ENCODE assay signal across 8 cellular contexts in genomic region chr10:27360581-27361172, GRCh38.
DNase-seq lines count a peak whose midpoint lies in the region; ATAC-seq lines count a peak whose summit lies in the region.

No MANE protein-coding gene starts in this region.

- H3K4me3 ChIP-seq in CD4-positive, CD25-positive, alpha-beta regulatory T cell (ENCODE audit: low read depth, low read length) = no peak overlapping the region
- no peak overlapping the region for H3K4me3 ChIP-seq in mesenchymal stem cell (ENCODE audit: insufficient read depth in 1 of 2, low read depth in 1 of 2, low read length in 2 of 2)

- peak overlapping the region in 1 of 3 donors; percentile 14 for H3K27ac Mint-ChIP-seq in CD4-positive, CD25-positive, alpha-beta regulatory T cell
- no peak overlapping the region for H3K27ac Mint-ChIP-seq in activated CD4-positive, alpha-beta memory T cell treated with anti-CD3 and anti-CD28 coated beads for 36 hours

- 14% methylated on average over 1 of the region's 3 CpGs for WGBS in mesenchymal stem cell

- H3K4me1 Mint-ChIP-seq in CD4-positive, CD25-positive, alpha-beta regulatory T cell = no peaks in the 10 kb centered on the region
- H3K4me1 Mint-ChIP-seq in activated CD4-positive, alpha-beta memory T cell treated with anti-CD3 and anti-CD28 coated beads for 36 hours (ENCODE audit: low read depth) = no peaks in the 10 kb centered on the region

- no peak overlapping the region for H3K27ac ChIP-seq in CD4-positive, CD25-positive, alpha-beta regulatory T cell (ENCODE audit: insufficient read depth, low read length, poor library complexity, severe bottlenecking)
- H3K27ac ChIP-seq in mesenchymal stem cell (ENCODE audit: low read length, poor library complexity, severe bottlenecking) = no peak overlapping the region

- H3K36me3 ChIP-seq in CD4-positive, CD25-positive, alpha-beta regulatory T cell (ENCODE audit: control insufficient read depth, insufficient read depth, low read length) = no peaks in the 10 kb centered on the region
- H3K36me3 ChIP-seq in mesenchymal stem cell (ENCODE audit: control insufficient read depth in 1 of 2, insufficient read depth in 2 of 2, low read depth in 1 of 2, low read length in 2 of 2) = no peaks in the 10 kb centered on the region

- no peak overlapping the region for H2BK15ac ChIP-seq in mesenchymal stem cell (ENCODE audit: low read depth, poor library complexity, severe bottlenecking)

- no peak overlapping the region for H2BK12ac ChIP-seq in mesenchymal stem cell (ENCODE audit: low read length in 2 of 2)

- no peak overlapping the region for H3K14ac ChIP-seq in mesenchymal stem cell (ENCODE audit: low read length in 2 of 2)

- no peaks in the 10 kb centered on the region for H3K36me3 Mint-ChIP-seq in CD4-positive, CD25-positive, alpha-beta regulatory T cell
- no peaks in the 10 kb centered on the region for H3K36me3 Mint-ChIP-seq in activated CD4-positive, alpha-beta memory T cell treated with anti-CD3 and anti-CD28 coated beads for 36 hours

- CTCF ChIA-PET in activated CD4-positive, alpha-beta memory T cell treated with anti-CD3 and anti-CD28 coated beads for 36 hours (lab: Charles Lee) = interaction anchor here (0.7 to 2.6 kb wide), 12 partner anchors 12 to 769 kb away, joined by 3 to 11 read pairs (median 4); no protein-coding TSS in a partner anchor

- intact Hi-C loops in activated CD4-positive, alpha-beta memory T cell treated with anti-CD3 and anti-CD28 coated beads for 36 hours (cut with micrococcal nuclease) = loop anchor here (2.0 kb wide), 1 partner anchor 136 kb away; no protein-coding TSS in a partner anchor

- H3K27me3 ChIP-seq in CD4-positive, CD25-positive, alpha-beta regulatory T cell (ENCODE audit: control insufficient read depth, insufficient read depth, low read length) = no peaks in the 10 kb centered on the region
- H3K27me3 ChIP-seq in mesenchymal stem cell (ENCODE audit: control insufficient read depth in 1 of 2, insufficient read depth in 1 of 2, low read length in 2 of 2) = no peaks in the 10 kb centered on the region

- peak; percentile 71 to 88 (median 84) for DNase-seq in CD4-positive, CD25-positive, alpha-beta regulatory T cell
- DNase-seq in NCI-H526 treated with DMSO at 0.1 percent for 48 hours (lab: John Stamatoyannopoulos, UW) = peak; percentile 56
- peak; percentile 88 for DNase-seq in activated CD4-positive, alpha-beta memory T cell treated with anti-CD3 and anti-CD28 coated beads for 36 hours
- peak; percentile 75 for DNase-seq in effector CD8-positive, alpha-beta T cell (lab: John Stamatoyannopoulos, UW)
- peak; percentile 75 for DNase-seq in mesenchymal stem cell
- peak; percentile 65 to 73 for DNase-seq in stimulated activated CD8-positive, alpha-beta memory T cell treated with anti-CD3 and anti-CD28 coated beads, Interleukin-2, amount 100 ng/mL, for 1 hour (ENCODE audit: low read depth in 2 of 2)

- no peaks in the 10 kb centered on the region for H3K9me3 ChIP-seq in CD4-positive, CD25-positive, alpha-beta regulatory T cell (ENCODE audit: control insufficient read depth in 2 of 2, low read length in 2 of 2)
- no peaks in the 10 kb centered on the region for H3K9me3 ChIP-seq in mesenchymal stem cell (ENCODE audit: control insufficient read depth, low read length)

- no peak overlapping the region for H2AFZ ChIP-seq in mesenchymal stem cell (ENCODE audit: low read depth, low read length)

- H2AK5ac ChIP-seq in mesenchymal stem cell (ENCODE audit: low read length, severe bottlenecking) = no peak overlapping the region

- H2BK5ac ChIP-seq in mesenchymal stem cell (ENCODE audit: low read depth, low read length, poor library complexity, severe bottlenecking) = no peak overlapping the region

- no peaks in the 10 kb centered on the region for H3K27me3 Mint-ChIP-seq in CD4-positive, CD25-positive, alpha-beta regulatory T cell
- H3K27me3 Mint-ChIP-seq in activated CD4-positive, alpha-beta memory T cell treated with anti-CD3 and anti-CD28 coated beads for 36 hours = no peaks in the 10 kb centered on the region

- H3K4me2 ChIP-seq in mesenchymal stem cell (ENCODE audit: low read length, poor library complexity, severe bottlenecking) = no peak overlapping the region

- peak; percentile 90 to 92 for ATAC-seq in CD4-positive, CD25-positive, alpha-beta regulatory T cell (ENCODE audit: low read depth in 2 of 2)
- ATAC-seq in GM19328 (IDR thresholded peaks at IDR 0.05; ENCODE audit: unreplicated experiment) = peak; percentile 83
- peak; percentile 81 for ATAC-seq in HG03439 (IDR thresholded peaks at IDR 0.05; ENCODE audit: unreplicated experiment)

- no peak overlapping the region for H3K23ac ChIP-seq in mesenchymal stem cell (ENCODE audit: low read length in 2 of 2)

- H3K4ac ChIP-seq in mesenchymal stem cell (ENCODE audit: low read depth in 1 of 2, low read length in 2 of 2) = no peak overlapping the region

- no peak overlapping the region for H3K9ac ChIP-seq in mesenchymal stem cell (ENCODE audit: low read length)

- H3K18ac ChIP-seq in mesenchymal stem cell (ENCODE audit: low read depth in 1 of 2, low read length in 2 of 2) = no peak overlapping the region

- H3K79me1 ChIP-seq in mesenchymal stem cell (replicated peaks; ENCODE audit: low read length, poor library complexity, severe bottlenecking) = no peaks in the 10 kb centered on the region

- H4K8ac ChIP-seq in mesenchymal stem cell (ENCODE audit: low read length) = no peak overlapping the region

- H2BK120ac ChIP-seq in mesenchymal stem cell (ENCODE audit: low read depth, low read length) = no peak overlapping the region

- H3K4me1 ChIP-seq in CD4-positive, CD25-positive, alpha-beta regulatory T cell (ENCODE audit: control insufficient read depth, insufficient read depth, low read length, poor library complexity, severe bottlenecking) = no peaks in the 10 kb centered on the region
- peaks cover 2% of the 10 kb centered on the region for H3K4me1 ChIP-seq in mesenchymal stem cell (ENCODE audit: control insufficient read depth, insufficient read depth, low read depth, low read length)

- H4K91ac ChIP-seq in mesenchymal stem cell (ENCODE audit: low read length) = no peak overlapping the region

- POLR2A ChIA-PET in activated CD4-positive, alpha-beta memory T cell treated with anti-CD3 and anti-CD28 coated beads for 36 hours (lab: Charles Lee) = no interaction called here

- no peak overlapping the region for H3K4me3 Mint-ChIP-seq in CD4-positive, CD25-positive, alpha-beta regulatory T cell
- H3K4me3 Mint-ChIP-seq in activated CD4-positive, alpha-beta memory T cell treated with anti-CD3 and anti-CD28 coated beads for 36 hours = no peak overlapping the region

- H3K9me3 Mint-ChIP-seq in CD4-positive, CD25-positive, alpha-beta regulatory T cell = no peaks in the 10 kb centered on the region
- H3K9me3 Mint-ChIP-seq in activated CD4-positive, alpha-beta memory T cell treated with anti-CD3 and anti-CD28 coated beads for 36 hours = no peaks in the 10 kb centered on the region
